Comparison of ENCODE assay signal across 1 cellular context in genomic region chr7:128739048-128739962, GRCh38.
TF ChIP-seq lines count a peak whose summit lies in the region.

Gene CALU (plus strand): TSS chr7:128739359. CDS start chr7:128748584, 9,225 bp downstream.

TF ChIP-seq in K562, 482 proteins besides CTCF, POLR2A, EP300 and RAD21 (continued from another document and continues in another):
- TF ChIP-seq ZBTB40 (IDR thresholded peaks at IDR 0.05) (peak; percentile 93), ZBTB40 (CRISPR knock-in tag; IDR thresholded peaks at IDR 0.05) (no peak), HINFP (tag; conservative IDR thresholded peaks at IDR 0.05; ENCODE audit: low read depth) (no peak), KDM1A (IDR thresholded peaks at IDR 0.05) (no peak), THRA (IDR thresholded peaks at IDR 0.05) (no peak), ZNF436 (CRISPR knock-in tag; IDR thresholded peaks at IDR 0.05) (no peak), ZBTB12 (CRISPR knock-in tag; IDR thresholded peaks at IDR 0.05) (peak; percentile 71; the same call in 1 of the 2 replicates), ZNF561 (CRISPR knock-in tag; conservative IDR thresholded peaks at IDR 0.05) (no peak), CBX1 (IDR thresholded peaks at IDR 0.05; ENCODE audit: low read depth) (no peak), TSC22D4 (tag; IDR thresholded peaks at IDR 0.05) (no peak), JUND (IDR thresholded peaks at IDR 0.05; ENCODE audit: borderline replicate concordance, low read depth, low read length) (peak; percentile 26), JUND (tag; IDR thresholded peaks at IDR 0.05; ENCODE audit: borderline replicate concordance, low read depth, low read length) (peak; percentile 66; the same call in 1 of the 3 replicates), ZNF347 (CRISPR knock-in tag; IDR thresholded peaks at IDR 0.05; ENCODE audit: low read depth) (no peak), E2F8 (IDR thresholded peaks at IDR 0.05; ENCODE audit: low read depth, partially characterized antibody) (peak; percentile 82), CEBPZ (IDR thresholded peaks at IDR 0.05; ENCODE audit: borderline replicate concordance, low read depth, low read length) (no peak; the same call in 1 of the 2 replicates), ZNF212 (CRISPR knock-in tag; IDR thresholded peaks at IDR 0.05) (peak; percentile 79; the same call in 1 of the 2 replicates), ZBTB2 (IDR thresholded peaks at IDR 0.05) (no peak; the same call in none of the 2 replicates), ZNF449 (CRISPR knock-in tag; IDR thresholded peaks at IDR 0.05) (peak; percentile 99; the same call in 1 of the 2 replicates), FOXP4 (CRISPR knock-in tag; IDR thresholded peaks at IDR 0.05; ENCODE audit: borderline replicate concordance) (peak; percentile 73; the same call in 1 of the 2 replicates), NR0B1 (IDR thresholded peaks at IDR 0.05; ENCODE audit: partially characterized antibody) (no peak), DPF2 (IDR thresholded peaks at IDR 0.05) (peak; percentile 68), SIX5 (IDR thresholded peaks at IDR 0.05; ENCODE audit: borderline replicate concordance in 1 of 2, insufficient read depth in 1 of 2, low read depth in 1 of 2, low read length in 2 of 2) (no peak), ATF1 (CRISPR knock-in tag; IDR thresholded peaks at IDR 0.05) (no peak; the same call in 1 of the 2 replicates), ATF1 (tag; IDR thresholded peaks at IDR 0.05) (peak; percentile 97)
